8 cellular contexts compared by ENCODE assay signal in genomic region chr1:43274125-43274803, GRCh38. TPM values are rescaled to one million over a fixed set of nuclear protein-coding genes. Genes with fewer than 3 reads are reported as not detected.
DNase-seq lines count a peak whose midpoint lies in the region; ATAC-seq, FAIRE-seq and TF ChIP-seq lines count a peak whose summit lies in the region.

No MANE protein-coding gene starts in this region.

- peak overlapping the region; percentile 18 for H3K27ac Mint-ChIP-seq in Calu3 (ENCODE audit: unreplicated experiment)

- no peak overlapping the region for H3K27ac ChIP-seq in KMS-11

- no peak for DNase-seq in Calu3
- peak; percentile 32 to 40 for DNase-seq in activated CD4-positive, alpha-beta T cell treated with anti-CD3 and anti-CD28 coated beads, Interleukin-2, amount 50 U/mL, for 48 hours
- DNase-seq in fibroblast of pulmonary artery (ENCODE audit: low read depth) = peak; percentile 81
- peak; percentile 49 for DNase-seq in stimulated activated CD4-positive, alpha-beta T cell treated with anti-CD3 and anti-CD28 coated beads, Interleukin-1b, Interleukin-23, amount 100 ng/mL, for 48 hours
- DNase-seq in RCC 7860 (ENCODE audit: low spot score) = no peak
- no peak for DNase-seq in NCI-H2171 (lab: John Stamatoyannopoulos, UW)

- no peak overlapping the region for H3K4me3 Mint-ChIP-seq in Calu3 (ENCODE audit: low read depth, unreplicated experiment)

- peaks cover 36% of the 10 kb centered on the region for H3K36me3 Mint-ChIP-seq in Calu3 (ENCODE audit: insufficient read depth, unreplicated experiment)

- ATAC-seq in GM21367 (IDR thresholded peaks at IDR 0.05; ENCODE audit: unreplicated experiment) = no peak

- H3K79me2 ChIP-seq in KMS-11 (ENCODE audit: insufficient read depth, low read depth) = no peaks in the 10 kb centered on the region

- intact Hi-C loops in Calu3 (cut with micrococcal nuclease; ENCODE audit: unreplicated experiment) = no loop called here

- peak overlapping the region; percentile 39; the same call in 1 of the 2 replicates for H2AFZ ChIP-seq in KMS-11 (ENCODE audit: low read depth)

- no peak overlapping the region for H3K4me2 ChIP-seq in KMS-11

- H3K4me3 ChIP-seq in KMS-11 (IDR thresholded peaks at IDR 0.05; ENCODE audit: insufficient read depth, low read depth, low read length) (no peak overlapping the region), fibroblast of pulmonary artery (replicated peaks; ENCODE audit: low read depth, low read length) (no peak overlapping the region)

- H3K9ac ChIP-seq in KMS-11 = no peak overlapping the region

- no peaks in the 10 kb centered on the region for H3K4me1 ChIP-seq in KMS-11 (ENCODE audit: low read depth, poor library complexity, severe bottlenecking)

- CTCF ChIA-PET in Calu3 (lab: Charles Lee) = no interaction called here

- H3K27me3 Mint-ChIP-seq in Calu3 (ENCODE audit: unreplicated experiment) = no peaks in the 10 kb centered on the region

- H3K27me3 ChIP-seq in KMS-11 (ENCODE audit: insufficient read depth, low read depth) = no peaks in the 10 kb centered on the region

- H3K36me3 ChIP-seq in KMS-11 (ENCODE audit: insufficient read depth) = no peaks in the 10 kb centered on the region

- no peak for FAIRE-seq in RCC 7860 (lab: Jason Lieb, UNC)

- no peaks in the 10 kb centered on the region for H4K20me1 ChIP-seq in KMS-11 (ENCODE audit: insufficient read depth)

- H3K9me3 Mint-ChIP-seq in Calu3 (ENCODE audit: low read depth, unreplicated experiment) = no peaks in the 10 kb centered on the region

- BruUV-seq in Calu3 (replicated peaks; lab: Mats Ljungman, UMichigan) = no TSS peak

- peaks cover 27% of the 10 kb centered on the region for H3K4me1 Mint-ChIP-seq in Calu3 (ENCODE audit: low read depth, unreplicated experiment)

- no peak for TF ChIP-seq CTCF in Calu3 (IDR thresholded peaks at IDR 0.05; ENCODE audit: unreplicated experiment)
- TF ChIP-seq CTCF in KMS-11 (conservative IDR thresholded peaks at IDR 0.05; ENCODE audit: low read depth, low read length) = no peak
- TF ChIP-seq CTCF in fibroblast of pulmonary artery (IDR thresholded peaks at IDR 0.05; ENCODE audit: low read length, missing control alignments) = no peak

RNA-seq across cellular contexts. Expression of gene TMEM125, which starts 4.5 kb away (rescaled TPM):
- 20.7 and 24.4 TPM in 2 replicates for total RNA-seq in Calu3 (2022)

RNA-seq across cellular contexts. Expression of gene C1orf210, which starts 11.1 kb away (rescaled TPM):
- total RNA-seq in Calu3 (2022) = 16.8 and 19.9 TPM in 2 replicates

RNA-seq across cellular contexts. Expression of gene TIE1, which starts 26.5 kb away (rescaled TPM):
- total RNA-seq in Calu3 (2022) = not detected in 2 replicates

Comparison
In these comparisons a context has a peak if more than half of its experiments do, and no peak if none do; other contexts are left out.
1. DNase-seq: peak in activated CD4-positive, alpha-beta T cell treated with anti-CD3 and anti-CD28 coated beads, Interleukin-2, amount 50 U/mL, for 48 hours (2 of 2), fibroblast of pulmonary artery (single experiment) and stimulated activated CD4-positive, alpha-beta T cell treated with anti-CD3 and anti-CD28 coated beads, Interleukin-1b, Interleukin-23, amount 100 ng/mL, for 48 hours (single experiment); none in Calu3 (single experiment), RCC 7860 (single experiment) and NCI-H2171 (single experiment).